In the genomic region with DNA sequence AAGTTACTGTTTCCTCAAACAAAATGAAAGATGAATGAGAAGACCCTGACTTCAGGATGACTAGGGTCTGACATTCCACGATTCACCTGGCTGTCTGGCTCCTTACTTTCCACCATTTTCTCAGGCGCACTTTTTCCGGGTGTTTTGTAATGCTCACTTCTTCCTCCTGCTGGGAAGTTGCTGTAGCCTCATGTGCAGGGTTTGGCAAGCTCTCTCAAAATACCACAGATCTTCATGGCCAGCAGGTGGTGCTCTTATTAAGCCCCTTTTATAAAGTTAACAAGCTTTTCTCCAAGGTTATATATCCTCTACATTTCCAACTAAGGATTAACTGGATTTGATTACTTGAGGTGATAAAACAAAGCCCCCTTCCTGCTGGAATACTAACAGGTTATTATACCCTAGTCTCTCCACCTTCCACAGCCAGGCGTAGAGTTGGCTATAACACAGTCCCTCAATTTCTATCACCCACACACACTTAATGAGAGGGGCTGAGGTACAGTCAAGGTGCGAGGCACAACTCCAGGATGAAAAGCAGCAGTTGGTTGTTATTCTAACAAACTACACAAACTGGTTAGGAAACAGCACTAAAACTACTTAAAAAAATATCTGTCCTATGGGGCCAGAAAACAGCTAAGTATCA, we compare ENCODE assay signal across 8 cellular contexts. TPM values are rescaled to one million over a fixed set of nuclear protein-coding genes. Genes with fewer than 3 reads are reported as not detected.
DNase-seq lines count a peak whose midpoint lies in the region; ATAC-seq and TF ChIP-seq lines count a peak whose summit lies in the region.

No MANE protein-coding gene starts in this region.

- H3K27me3 ChIP-seq in PC-9 (ENCODE audit: insufficient read depth, low read depth) = no peaks in the 10 kb centered on the region
- no peaks in the 10 kb centered on the region for H3K27me3 ChIP-seq in ovary
- no peaks in the 10 kb centered on the region for H3K27me3 ChIP-seq in aorta (ENCODE audit: control insufficient read depth in 1 of 2, insufficient read depth in 2 of 2, low read length in 1 of 2)

- no peak for TF ChIP-seq EP300 in ovary (IDR thresholded peaks at IDR 0.05)

- H3K9me2 ChIP-seq in PC-9 (ENCODE audit: insufficient read depth) = no peaks in the 10 kb centered on the region

- H3K9me3 ChIP-seq in PC-9 (ENCODE audit: insufficient read depth, low read depth) (no peaks in the 10 kb centered on the region), ovary (no peaks in the 10 kb centered on the region), aorta (ENCODE audit: control insufficient read depth, low read length) (no peaks in the 10 kb centered on the region)

- POLR2A ChIA-PET in PC-9 (lab: Charles Lee; ENCODE audit: unreplicated experiment) = no interaction called here

- H3K27ac ChIP-seq in PC-9 = no peak overlapping the region
- peak overlapping the region in 1 of 2 donors; percentile 29 for H3K27ac ChIP-seq in ovary
- H3K27ac ChIP-seq in aorta (ENCODE audit: low read depth in 1 of 2, low read length in 2 of 2) = no peak overlapping the region

- TF ChIP-seq POLR2A in ovary (IDR thresholded peaks at IDR 0.05) = no peak

- H3K36me3 ChIP-seq in PC-9 (ENCODE audit: low read depth) = peaks cover 41% of the 10 kb centered on the region
- no peaks in the 10 kb centered on the region for H3K36me3 ChIP-seq in ovary
- H3K36me3 ChIP-seq in aorta (ENCODE audit: control insufficient read depth in 1 of 2, insufficient read depth in 2 of 2, low read length in 1 of 2) = peaks cover 0 to 2% of the 10 kb centered on the region in 2 donors

- no peak overlapping the region for H3K27ac Mint-ChIP-seq in activated naive CD4-positive, alpha-beta T cell treated with anti-CD3 and anti-CD28 coated beads, Interleukin-2, amount 50 U/mL, for 72 hours

- 0 out of 2 replicates have a peak, but pooled peaks cover 6% of the 10 kb centered on the region for H3K79me2 ChIP-seq in PC-9 (ENCODE audit: low read depth)

- ATAC-seq in activated naive CD4-positive, alpha-beta T cell treated with anti-CD3 and anti-CD28 coated beads, Interleukin-2, amount 50 U/mL, for 72 hours = peak; percentile 25 to 36
- ATAC-seq in aorta (ENCODE audit: low FRiP score) (peak; percentile 92), GM21390 (IDR thresholded peaks at IDR 0.05; ENCODE audit: unreplicated experiment) (no peak)

- BruUV-seq in PC-9 (replicated peaks; lab: Mats Ljungman, UMichigan) = no TSS peak

- no peak overlapping the region for H2AFZ ChIP-seq in PC-9

- DNase-seq in DMS 273 (lab: John Stamatoyannopoulos, UW; ENCODE audit: unreplicated experiment) (peak; percentile 93), PC-9 (peak; percentile 55 to 77), glomerular visceral epithelial cell (ENCODE audit: extremely low spot score) (peak; percentile 86), ovary (peak; percentile 64 to 88 (median 74)), aorta (peak in 1 of 2 donors; percentile 72)
- DNase-seq in Jurkat, Clone E6-1 (ENCODE audit: low read depth, low spot score) = peak; percentile 66
- peak in 1 of 2 donors; percentile 32 for DNase-seq in activated naive CD4-positive, alpha-beta T cell treated with anti-CD3 and anti-CD28 coated beads, Interleukin-2, amount 50 U/mL, for 72 hours (ENCODE audit: low spot score in 2 of 2)

- peaks cover 6 to 11% of the 10 kb centered on the region in 2 donors for H3K36me3 Mint-ChIP-seq in activated naive CD4-positive, alpha-beta T cell treated with anti-CD3 and anti-CD28 coated beads, Interleukin-2, amount 50 U/mL, for 72 hours

- TF ChIP-seq CTCF in PC-9 (conservative IDR thresholded peaks at IDR 0.05) = peak; percentile 86
- peak; percentile 64 to 94 (median 94) for TF ChIP-seq CTCF in ovary (IDR thresholded peaks at IDR 0.05)

- H4K20me1 ChIP-seq in PC-9 (ENCODE audit: insufficient read depth) = peaks cover 17% of the 10 kb centered on the region

- H3K4me1 ChIP-seq in PC-9 (replicated peaks; ENCODE audit: insufficient read depth) = no peaks in the 10 kb centered on the region
- peaks cover 4% of the 10 kb centered on the region for H3K4me1 ChIP-seq in ovary (ENCODE audit: insufficient read depth)
- H3K4me1 ChIP-seq in aorta (ENCODE audit: control insufficient read depth in 1 of 2, insufficient read depth in 2 of 2, low read length in 2 of 2) = no peaks in the 10 kb centered on the region

- H3K9me3 Mint-ChIP-seq in activated naive CD4-positive, alpha-beta T cell treated with anti-CD3 and anti-CD28 coated beads, Interleukin-2, amount 50 U/mL, for 72 hours = no peaks in the 10 kb centered on the region

- no peak overlapping the region for H3K4me3 ChIP-seq in Jurkat, Clone E6-1 (ENCODE audit: low read length)
- H3K4me3 ChIP-seq in PC-9 (no peak overlapping the region), ovary (no peak overlapping the region), aorta (ENCODE audit: low read length in 2 of 2) (no peak overlapping the region)

- CTCF ChIA-PET in PC-9 (lab: Charles Lee) = interaction anchor here (1.0 to 1.8 kb wide), 3 partner anchors 10 to 168 kb away, joined by 3 to 17 read pairs (median 12); a partner anchor contains a TSS

- intact Hi-C loops in PC-9 (cut with micrococcal nuclease; ENCODE audit: unreplicated experiment) (loop anchor here (5.0 kb wide), 2 partner anchors 148 to 168 kb away; a partner anchor contains a TSS), ovary (cut with DNase I) (loop anchor here in 3 of 4 donors (2.0 to 10.0 kb wide), 2 partner anchors 148 to 150 kb away; a partner anchor contains a TSS), aorta (cut with DNase I) (loop anchor here (1.0 to 5.0 kb wide), 3 partner anchors 148 to 168 kb away; a partner anchor contains a TSS)

- H3F3A ChIP-seq in PC-9 (ENCODE audit: insufficient read depth, low read depth) = peaks cover 22% of the 10 kb centered on the region; the same call in 1 of the 2 replicates

- WGBS in ovary, 3 donors = 38 to 40% (median 39%) methylated on average over 5 of the region's 5 CpGs
- WGBS in aorta, 2 donors = 33 to 36% methylated on average over 5 of the region's 5 CpGs

- H3K4me2 ChIP-seq in PC-9 = no peak overlapping the region

RNA-seq across cellular contexts. Expression of a gene that starts 45.4 kb away (rescaled TPM):
- polyA plus RNA-seq in Jurkat, Clone E6-1 (2012; ENCODE audit: insufficient read depth, insufficient read length) = not detected
- total RNA-seq in PC-9 (2021) (not detected in 2 replicates), ovary (not detected), aorta (not detected)
- not detected for total RNA-seq in activated naive CD4-positive, alpha-beta T cell treated with anti-CD3 and anti-CD28 coated beads, Interleukin-2, amount 50 U/mL, for 72 hours
- polyA plus RNA-seq in ovary (not detected), aorta (not detected)
